8 cellular contexts compared by ENCODE assay signal in the genomic region with DNA sequence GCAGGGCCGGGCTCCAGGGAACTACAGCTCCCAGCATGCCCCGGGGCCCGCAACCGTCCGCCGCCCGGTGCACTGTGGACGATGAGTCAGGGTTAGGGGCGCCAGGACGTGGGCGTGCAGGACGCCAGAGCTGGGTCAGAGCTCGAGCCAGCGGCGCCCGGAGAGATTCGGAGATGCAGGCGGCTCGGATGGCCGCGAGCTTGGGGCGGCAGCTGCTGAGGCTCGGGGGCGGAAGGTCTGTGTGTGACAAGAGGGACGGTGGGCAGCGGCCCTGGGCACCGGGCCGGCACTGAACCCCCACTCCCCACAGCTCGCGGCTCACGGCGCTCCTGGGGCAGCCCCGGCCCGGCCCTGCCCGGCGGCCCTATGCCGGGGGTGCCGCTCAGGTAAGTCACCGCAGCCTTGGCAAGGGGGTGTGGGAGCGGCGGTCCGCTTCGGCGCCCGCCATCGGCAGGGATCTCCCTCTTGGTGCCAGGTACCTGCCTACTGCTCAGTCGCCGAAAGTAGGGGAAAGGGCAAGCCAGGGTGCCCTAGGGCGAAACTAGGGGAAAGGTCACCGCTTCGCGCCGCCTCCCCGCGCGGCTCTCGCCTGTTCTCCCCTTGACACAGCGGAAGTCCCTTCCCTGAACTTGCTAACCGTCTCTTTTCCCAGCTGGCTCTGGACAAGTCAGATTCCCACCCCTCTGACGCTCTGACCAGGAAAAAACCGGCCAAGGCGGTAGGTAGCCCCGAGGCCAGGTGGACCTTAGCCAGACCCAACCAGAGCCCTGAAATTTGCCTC. TPM values are rescaled to one million over a fixed set of nuclear protein-coding genes. Genes with fewer than 3 reads are reported as not detected.
DNase-seq lines count a peak whose midpoint lies in the region; ATAC-seq, FAIRE-seq and TF ChIP-seq lines count a peak whose summit lies in the region.

TSS of gene ACADVL (plus strand) at position 127 of the 781 bp plus-strand sequence. CDS start at position 174, 47 bp downstream.
TSS of gene DLG4 (minus strand) at position 25 of the 781 bp plus-strand sequence.

- H3K9ac ChIP-seq in PC-3 (ENCODE audit: low read length) (peak within 1 kb of the TSS; percentile 97), mucosa of rectum (ENCODE audit: low read depth in 1 of 2, low read length in 2 of 2) (peak within 1 kb of the TSS; percentile 92 to 98)

- H2AFZ ChIP-seq in PC-3 (ENCODE audit: low read length) = peak within 1 kb of the TSS; percentile 50

- CTCF ChIA-PET in A549 (lab: Yijun Ruan, JAX) = interaction anchor here (0.5 to 10.0 kb wide), 27 partner anchors 11 to 341 kb away, joined by 3 to 169 read pairs (median 4); partner anchors contain the start of genes DVL2, GABARAP, PHF23 and SLC2A4
- CTCF ChIA-PET in PC-3 (lab: Charles Lee) = interaction anchor here (0.7 to 1.0 kb wide), 2 partner anchors 41 to 184 kb away, joined by 3 to 4 read pairs; partner anchors contain the start of gene TMEM256

- H3K4me1 ChIP-seq in A549 (peaks cover 51% of the 10 kb centered on the region), PC-3 (ENCODE audit: insufficient read depth, low read length) (peaks cover 34% of the 10 kb centered on the region), mucosa of rectum (ENCODE audit: control insufficient read depth in 2 of 2, insufficient read depth in 2 of 2, low read length in 2 of 2) (peaks cover 41% of the 10 kb centered on the region in 2 donors)

- no peaks in the 10 kb centered on the region for H3K27me3 Mint-ChIP-seq in activated T-cell treated with anti-CD3 and anti-CD28 coated beads, Interleukin-2, amount 50 U/mL, for 4 hours (ENCODE audit: low read depth)

- H3F3A ChIP-seq in PC-3 (ENCODE audit: low read length, unreplicated experiment) = no peaks in the 10 kb centered on the region

- POLR2A ChIA-PET in A549 (lab: Yijun Ruan, JAX) = interaction anchor here (0.6 to 2.7 kb wide), 10 partner anchors 10 to 349 kb away, joined by 3 to 63 read pairs (median 4); partner anchors contain the start of genes DVL2, GABARAP and PHF23
- POLR2A ChIA-PET in PC-3 (lab: Charles Lee; ENCODE audit: unreplicated experiment) = interaction anchor here (0.5 to 1.1 kb wide), 2 partner anchors 21 to 89 kb away, joined by 5 to 9 read pairs; no protein-coding TSS in a partner anchor

- no peaks in the 10 kb centered on the region for H3K9me2 ChIP-seq in PC-3 (replicated peaks; ENCODE audit: low read length)

- intact Hi-C loops in PC-3 (cut with micrococcal nuclease) = loop anchor here (2.0 kb wide), 1 partner anchor 15 kb away; the partner anchor contains the start of gene DVL2

- WGBS in A549 (ENCODE audit: missing lambda C conversion rate) = 4% methylated on average over 32 of the region's 63 CpGs

- DNase-seq in A549 (ENCODE audit: low read depth in 1 of 2, low spot score in 1 of 2) (peak; percentile 82 to 96), PC-3 (peak; percentile 85), erythroblast (lab: John Stamatoyannopoulos, UW) (peak; percentile 84 to 92)
- peak; percentile 73 for DNase-seq in activated T-cell treated with anti-CD3 and anti-CD28 coated beads, Interleukin-2, amount 50 U/mL, for 4 hours
- peak; percentile 55 to 63 for DNase-seq in stimulated activated CD8-positive, alpha-beta memory T cell treated with anti-CD3 and anti-CD28 coated beads, Interleukin-7, amount 100 ng/mL, for 1 hour (ENCODE audit: low read depth in 2 of 2)

- TF ChIP-seq EP300 in A549 (IDR thresholded peaks at IDR 0.05) = no peak

- TF ChIP-seq POLR2A in A549 (IDR thresholded peaks at IDR 0.05; ENCODE audit: low read length) (peak; percentile 88), erythroblast (IDR thresholded peaks at IDR 0.05; ENCODE audit: low read length) (peak; percentile 75)

- peaks cover 38% of the 10 kb centered on the region for H3K79me2 ChIP-seq in PC-3 (ENCODE audit: low read length)

- no peaks in the 10 kb centered on the region for H3K27me3 ChIP-seq in PC-3 (ENCODE audit: low read length)
- no peaks in the 10 kb centered on the region for H3K27me3 ChIP-seq in mucosa of rectum (ENCODE audit: control insufficient read depth in 2 of 2, insufficient read depth in 2 of 2, low read length in 2 of 2)

- no peaks in the 10 kb centered on the region for H3K9me3 ChIP-seq in A549
- H3K9me3 ChIP-seq in PC-3 (ENCODE audit: low read length) = no peaks in the 10 kb centered on the region
- H3K9me3 ChIP-seq in mucosa of rectum (ENCODE audit: control insufficient read depth in 2 of 2, low read length in 2 of 2) = no peaks in the 10 kb centered on the region

- H3K4me2 ChIP-seq in A549 (peak within 1 kb of the TSS; percentile 86), PC-3 (ENCODE audit: low read length) (peak within 1 kb of the TSS; percentile 86)

- ATAC-seq in A549 (peak; percentile 54 to 82), GM18517 (IDR thresholded peaks at IDR 0.05; ENCODE audit: unreplicated experiment) (peak; percentile 45), HG03196 (IDR thresholded peaks at IDR 0.05; ENCODE audit: unreplicated experiment) (peak; percentile 44), PC-3 (peak; percentile 66)
- ATAC-seq in activated T-cell treated with anti-CD3 and anti-CD28 coated beads, Interleukin-2, amount 50 U/mL, for 4 hours = peak; percentile 69 to 71

- no peak for TF ChIP-seq CTCF in A549 (IDR thresholded peaks at IDR 0.05)
- TF ChIP-seq CTCF in PC-3 (conservative IDR thresholded peaks at IDR 0.05; ENCODE audit: low read depth, low read length) = no peak

- TF ChIP-seq RAD21 in A549 (conservative IDR thresholded peaks at IDR 0.05 in 1 of 2, IDR thresholded peaks at IDR 0.05 in 1 of 2) = no peak

- TSS peak; percentile 21 for BruUV-seq in PC-3 (replicated peaks; lab: Mats Ljungman, UMichigan)

- peaks cover 53% of the 10 kb centered on the region for H3K4me1 Mint-ChIP-seq in activated T-cell treated with anti-CD3 and anti-CD28 coated beads, Interleukin-2, amount 50 U/mL, for 4 hours (ENCODE audit: low read depth)

- H3K27ac ChIP-seq in A549 = peak within 1 kb of the TSS; percentile 88 to 98
- peak within 1 kb of the TSS; percentile 97 for H3K27ac ChIP-seq in PC-3 (ENCODE audit: low read length)
- peak within 1 kb of the TSS; percentile 99 for H3K27ac ChIP-seq in mucosa of rectum (ENCODE audit: low read depth in 2 of 2, low read length in 2 of 2)

- H3K36me3 Mint-ChIP-seq in activated T-cell treated with anti-CD3 and anti-CD28 coated beads, Interleukin-2, amount 50 U/mL, for 4 hours (ENCODE audit: insufficient read depth) = peaks cover 12% of the 10 kb centered on the region

- peaks cover 14% of the 10 kb centered on the region; the same call in 1 of the 2 replicates for H4K20me1 ChIP-seq in PC-3 (ENCODE audit: low read length)

- FAIRE-seq in A549 (lab: Jason Lieb, UNC) = peak; percentile 23

- H3K9me3 Mint-ChIP-seq in activated T-cell treated with anti-CD3 and anti-CD28 coated beads, Interleukin-2, amount 50 U/mL, for 4 hours = no peaks in the 10 kb centered on the region

- H3K36me3 ChIP-seq in PC-3 (ENCODE audit: low read depth, low read length) (peaks cover 26% of the 10 kb centered on the region), mucosa of rectum (ENCODE audit: control insufficient read depth in 2 of 2, insufficient read depth in 2 of 2, low read length in 2 of 2) (peaks cover 35 to 37% of the 10 kb centered on the region in 2 donors)

- peak within 1 kb of the TSS; percentile 74 for H3K4me3 ChIP-seq in A549
- H3K4me3 ChIP-seq in PC-3 (ENCODE audit: low read length) = peak within 1 kb of the TSS; percentile 81
- H3K4me3 ChIP-seq in mucosa of rectum (ENCODE audit: low read length in 2 of 2) = peak within 1 kb of the TSS; percentile 84 to 88

- H3K4me3 Mint-ChIP-seq in activated T-cell treated with anti-CD3 and anti-CD28 coated beads, Interleukin-2, amount 50 U/mL, for 4 hours = peak within 1 kb of the TSS; percentile 94

TF ChIP-seq in A549, 52 proteins besides CTCF, POLR2A, EP300 and RAD21 (continues in another document):
- peak; percentile 51; the same call in 1 of the 2 replicates for TF ChIP-seq MAX (IDR thresholded peaks at IDR 0.05)
- TF ChIP-seq TFCP2L1 (CRISPR knock-in tag; IDR thresholded peaks at IDR 0.05) = peak; percentile 52
- no peak for TF ChIP-seq NPAS2 (CRISPR knock-in tag; IDR thresholded peaks at IDR 0.05; ENCODE audit: borderline replicate concordance)
- TF ChIP-seq MAZ (IDR thresholded peaks at IDR 0.05; ENCODE audit: borderline replicate concordance, low read depth, low read length) = no peak
- TF ChIP-seq ESRRA (IDR thresholded peaks at IDR 0.05; ENCODE audit: borderline replicate concordance, low read length) = 0 out of 2 replicates have a peak, but pooled peaks have one; percentile 23
- TF ChIP-seq ZC3H11A (IDR thresholded peaks at IDR 0.05) = no peak
- TF ChIP-seq, protein P1, sequence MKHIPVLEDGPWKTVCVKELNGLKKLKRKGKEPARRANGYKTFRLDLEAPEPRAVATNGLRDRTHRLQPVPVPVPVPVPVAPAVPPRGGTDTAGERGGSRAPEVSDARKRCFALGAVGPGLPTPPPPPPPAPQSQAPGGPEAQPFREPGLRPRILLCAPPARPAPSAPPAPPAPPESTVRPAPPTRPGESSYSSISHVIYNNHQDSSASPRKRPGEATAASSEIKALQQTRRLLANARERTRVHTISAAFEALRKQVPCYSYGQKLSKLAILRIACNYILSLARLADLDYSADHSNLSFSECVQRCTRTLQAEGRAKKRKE (CRISPR knock-in tag; IDR thresholded peaks at IDR 0.05; ENCODE audit: low read depth) = peak; percentile 2; the same call in 1 of the 2 replicates
- TF ChIP-seq KDM5A (IDR thresholded peaks at IDR 0.05) = no peak

RNA-seq across cellular contexts. Expression of gene ACADVL, which starts in this region (rescaled TPM):
- polyA plus RNA-seq in A549 (2011; rRNA removed) (238 and 288 TPM in 2 replicates), A549 (2017; fragmentation: RNase III; extraction: RNeasy Plus Mini Kit Qiagen cat#74134 plus additional on column Dnase treatment) (392 to 429 TPM (median 425 TPM) in 3 replicates)
- polyA plus RNA-seq in A549 (2012; cell fraction: cytosol; rRNA removed) = 382 and 426 TPM in 2 replicates
- polyA plus RNA-seq in A549 (2012; cell fraction: nucleus; rRNA removed) = 3,030 and 3,491 TPM in 2 replicates
- 239 and 248 TPM in 2 replicates for polyA minus RNA-seq in A549 (2011; rRNA and poly(A)+ RNA removed)
- total RNA-seq in PC-3 (2014; rRNA removed) = 558 and 646 TPM in 2 replicates
- total RNA-seq in activated T-cell treated with anti-CD3 and anti-CD28 coated beads, Interleukin-2, amount 50 U/mL, for 4 hours = 100 to 1,000 TPM; 161 to 222 (median 174) TPM

RNA-seq across cellular contexts. Expression of gene DLG4, which starts in this region (rescaled TPM):
- 8.3 and 9.2 TPM in 2 replicates for polyA plus RNA-seq in A549 (2011; rRNA removed)
- 10.9 and 12.1 TPM in 2 replicates for polyA plus RNA-seq in A549 (2012; cell fraction: cytosol; rRNA removed)
- polyA plus RNA-seq in A549 (2012; cell fraction: nucleus; rRNA removed) = 29.1 and 29.3 TPM in 2 replicates
- 16.1 to 22.6 TPM (median 21.3 TPM) in 3 replicates for polyA plus RNA-seq in A549 (2017; fragmentation: RNase III; extraction: RNeasy Plus Mini Kit Qiagen cat#74134 plus additional on column Dnase treatment)
- polyA minus RNA-seq in A549 (2011; rRNA and poly(A)+ RNA removed) = 10.5 and 12.4 TPM in 2 replicates
- 6.5 and 12.8 TPM in 2 replicates for total RNA-seq in PC-3 (2014; rRNA removed)
- total RNA-seq in activated T-cell treated with anti-CD3 and anti-CD28 coated beads, Interleukin-2, amount 50 U/mL, for 4 hours = 1 to 10 TPM; 4.2 to 6.5 (median 5.7) TPM

Comparison
In these comparisons a context has a peak if more than half of its experiments do, and no peak if none do; other contexts are left out.
1. Peak in every context shown above with its lines: DNase-seq, ATAC-seq, H3K4me3 ChIP-seq and H3K27ac ChIP-seq.